8 cellular contexts compared by ENCODE assay signal in the genomic region with DNA sequence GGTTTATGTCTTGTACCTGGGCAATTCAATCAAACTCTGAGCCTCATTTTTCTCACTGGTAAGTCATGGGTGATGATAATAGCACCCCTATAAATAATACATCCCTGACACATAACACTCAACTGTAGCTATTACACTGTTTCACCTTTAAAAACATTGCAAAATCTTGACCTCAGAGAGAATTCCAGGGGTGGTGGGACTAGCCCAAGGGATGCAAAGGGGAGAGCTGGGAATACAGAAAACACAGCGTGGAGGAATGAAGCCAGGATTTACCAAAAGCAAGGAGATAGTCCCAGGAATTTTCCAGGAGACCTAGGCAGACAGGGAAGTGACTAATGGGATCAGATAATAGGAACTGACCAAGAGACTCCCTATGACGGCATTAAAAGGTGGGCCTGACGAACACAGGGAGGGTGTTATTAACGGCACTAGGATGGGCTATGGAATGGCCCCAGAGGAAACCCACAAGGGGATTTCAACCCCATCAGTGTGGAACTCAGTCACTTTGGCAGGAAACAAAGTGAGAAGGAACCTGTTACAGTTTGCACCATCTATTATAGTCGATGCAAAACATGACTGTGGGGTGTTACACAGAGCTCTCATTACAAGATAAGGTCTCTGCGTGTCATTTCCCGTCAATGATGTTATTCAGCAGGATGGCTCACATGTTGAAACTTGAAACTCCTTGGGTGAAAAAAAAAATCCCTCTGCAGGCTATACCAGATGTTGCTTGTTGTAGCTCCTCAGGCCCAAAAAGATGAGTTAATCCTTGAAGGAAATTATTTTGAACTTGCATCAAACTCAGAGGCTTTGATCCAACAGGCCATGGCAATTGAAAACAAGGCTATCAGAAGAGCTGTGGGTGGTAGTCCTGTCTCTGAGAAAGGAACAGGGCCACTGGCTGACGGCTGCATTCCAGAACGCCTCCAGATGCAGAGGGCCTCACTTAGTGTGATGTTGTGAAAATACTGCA. TPM values are rescaled to one million over a fixed set of nuclear protein-coding genes. Genes with fewer than 3 reads are reported as not detected.
DNase-seq lines count a peak whose midpoint lies in the region; ATAC-seq and TF ChIP-seq lines count a peak whose summit lies in the region.

No MANE protein-coding gene starts in this region.

- DNase-seq in activated T-cell treated with anti-CD3 and anti-CD28 coated beads, Interleukin-2, amount 50 U/mL, for 4 hours = no peak
- DNase-seq in activated T-cell treated with anti-CD3 and anti-CD28 coated beads, Interleukin-2, amount 50 U/mL, for 1 hour = no peak
- DNase-seq in RKO (ENCODE audit: low spot score) (peak; percentile 61), fibroblast of villous mesenchyme (ENCODE audit: low read depth) (peak; percentile 99), spleen (no peak), posterior cingulate gyrus (no peak)
- DNase-seq in activated effector memory CD4-positive, alpha-beta T cell treated with Interleukin-2 at 50 U/mL for 16 hours = no peak

- no peak for TF ChIP-seq POLR2A in spleen (IDR thresholded peaks at IDR 0.05)

- peaks cover 7 to 78% (median 38%) of the 10 kb centered on the region in 6 donors for H3K4me1 ChIP-seq in spleen

- H3K36me3 Mint-ChIP-seq in activated T-cell treated with anti-CD3 and anti-CD28 coated beads, Interleukin-2, amount 50 U/mL, for 4 hours (ENCODE audit: insufficient read depth) = no peaks in the 10 kb centered on the region

- WGBS in spleen, 5 donors = 28 to 45% (median 38%) methylated on average over 9 of the region's 9 CpGs

- no peak overlapping the region for H3K4me3 ChIP-seq in fibroblast of villous mesenchyme (ENCODE audit: low read depth, low read length)
- no peak overlapping the region for H3K4me3 ChIP-seq in spleen

- no peaks in the 10 kb centered on the region for H3K9me3 ChIP-seq in spleen

- ATAC-seq in activated T-cell treated with anti-CD3 and anti-CD28 coated beads, Interleukin-2, amount 50 U/mL, for 4 hours = peak; percentile 76 to 78
- ATAC-seq in HG02852 (IDR thresholded peaks at IDR 0.05; ENCODE audit: unreplicated experiment) = peak; percentile 78

- H3K4me3 Mint-ChIP-seq in activated T-cell treated with anti-CD3 and anti-CD28 coated beads, Interleukin-2, amount 50 U/mL, for 4 hours = no peak overlapping the region

- no peaks in the 10 kb centered on the region for H3K27me3 ChIP-seq in spleen (replicated peaks in 1 of 7)

- TF ChIP-seq CTCF in fibroblast of villous mesenchyme (IDR thresholded peaks at IDR 0.05; ENCODE audit: insufficient read depth, low read depth, low read length) (no peak), spleen (IDR thresholded peaks at IDR 0.05 in 8 of 11, conservative IDR thresholded peaks at IDR 0.05 in 3 of 11) (no peak)

- H3K9me3 Mint-ChIP-seq in activated T-cell treated with anti-CD3 and anti-CD28 coated beads, Interleukin-2, amount 50 U/mL, for 4 hours = no peaks in the 10 kb centered on the region

- peaks cover 12% of the 10 kb centered on the region for H3K27me3 Mint-ChIP-seq in activated T-cell treated with anti-CD3 and anti-CD28 coated beads, Interleukin-2, amount 50 U/mL, for 4 hours (ENCODE audit: low read depth)

- intact Hi-C loops in spleen (cut with DNase I; ENCODE audit: low total_unique reads) (no loop called here), posterior cingulate gyrus (cut with DNase I) (loop anchor here (5.0 to 10.0 kb wide), 2 partner anchors 829 to 941 kb away; no protein-coding TSS in a partner anchor)

- H3K36me3 ChIP-seq in spleen = no peaks in the 10 kb centered on the region

- H3K4me1 Mint-ChIP-seq in activated T-cell treated with anti-CD3 and anti-CD28 coated beads, Interleukin-2, amount 50 U/mL, for 4 hours (ENCODE audit: low read depth) = peaks cover 8% of the 10 kb centered on the region

- H3K27ac ChIP-seq in spleen = peak overlapping the region in 7 of 8 donors; percentile 30 to 85 (median 70)

RNA-seq across cellular contexts. Expression of gene DRAM1, which starts 58.7 kb away (rescaled TPM):
- total RNA-seq in activated T-cell treated with anti-CD3 and anti-CD28 coated beads, Interleukin-2, amount 50 U/mL, for 4 hours = 1 to 10 TPM; 1.7 to 3.4 (median 3.1) TPM
- total RNA-seq in fibroblast of villous mesenchyme (95.7 and 344 TPM in 2 replicates), spleen (10 to 100 TPM; 12.4 to 43.1 (median 19.6) TPM)
- polyA plus RNA-seq in spleen = 10 to 100 TPM in 2 of 3 donors, 1 to 10 TPM in 1; 8.4 to 15.5 (median 10.8) TPM

Comparison
In these comparisons a context has a peak if more than half of its experiments do, and no peak if none do; other contexts are left out.
1. DNase-seq: peak in RKO (single experiment) and fibroblast of villous mesenchyme (single experiment); none in activated T-cell treated with anti-CD3 and anti-CD28 coated beads, Interleukin-2, amount 50 U/mL, for 4 hours (single experiment), activated T-cell treated with anti-CD3 and anti-CD28 coated beads, Interleukin-2, amount 50 U/mL, for 1 hour (single experiment), spleen (single experiment), activated effector memory CD4-positive, alpha-beta T cell treated with Interleukin-2 at 50 U/mL for 16 hours (single experiment) and posterior cingulate gyrus (0 of 10).